ENCODE assay signal across 8 cellular contexts in the genomic region with DNA sequence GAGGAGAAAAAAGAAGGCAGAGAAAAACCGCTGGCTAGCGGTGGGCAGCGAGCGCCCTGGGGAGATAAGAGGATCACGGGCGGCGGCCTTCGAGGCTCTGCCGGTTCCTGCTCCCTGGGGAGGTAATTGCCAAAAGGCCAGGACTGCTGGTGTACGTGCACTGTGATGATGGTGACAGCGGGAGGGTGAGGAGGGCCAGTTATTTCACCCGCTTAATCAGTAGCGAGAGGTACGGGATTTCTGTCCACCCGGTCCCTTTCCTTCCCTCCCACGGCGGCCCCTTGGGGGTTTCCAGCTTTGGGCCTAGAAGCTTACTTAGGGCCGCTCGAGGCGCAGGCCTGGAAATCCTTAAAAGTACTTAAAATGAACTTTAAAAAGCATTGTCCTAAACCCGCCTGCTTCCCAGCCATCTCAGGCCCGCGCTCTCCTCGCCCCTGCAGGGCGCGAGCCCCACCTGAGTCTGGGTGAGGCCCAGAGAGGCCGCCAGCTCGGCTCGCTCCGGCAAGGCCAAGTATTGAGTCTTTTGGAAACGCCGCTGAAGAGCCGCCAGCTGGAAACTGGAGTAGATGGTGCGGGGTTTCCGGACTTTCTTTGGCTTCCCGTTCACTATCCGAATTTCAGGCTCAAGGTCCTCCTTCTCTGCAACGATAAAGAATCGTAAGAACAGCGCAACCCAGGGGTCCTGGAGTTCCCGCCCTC. TPM values are rescaled to one million over a fixed set of nuclear protein-coding genes. Genes with fewer than 3 reads are reported as not detected.
A peak's percentile ranks its signal among the peaks of the same experiment; 100 is the strongest.
DNase-seq lines count a peak whose midpoint lies in the region; ATAC-seq and TF ChIP-seq lines count a peak whose summit lies in the region.

No MANE protein-coding gene starts in this region.

- DNase-seq in activated naive CD4-positive, alpha-beta T cell (lab: John Stamatoyannopoulos, UW): no peak
- DNase-seq in Peyer's patch (peak in 1 of 3 donors; percentile 50), erythroblast (lab: John Stamatoyannopoulos, UW) (peak; percentile 36 to 51), stomach (no peak), activated gamma-delta T cell treated with Interleukin-2 at 50 U/mL for 16 hours (no peak)
- peak; percentile 21 to 25 for DNase-seq in stimulated activated naive CD8-positive, alpha-beta T cell treated with anti-CD3 and anti-CD28 coated beads, Interleukin-15, amount 100 ng/mL, for 72 hours
- no peak for DNase-seq in activated CD4-positive, alpha-beta T cell treated with anti-CD3 and anti-CD28 coated beads for 1 hour

- peaks cover 0 to 76% of the 10 kb centered on the region in 2 donors for H3K27me3 ChIP-seq in Peyer's patch
- H3K27me3 ChIP-seq in stomach: peaks cover 70 to 100% (median 100%) of the 10 kb centered on the region in 3 donors

- H3K4me3 ChIP-seq in Peyer's patch: peak overlapping the region in 3 of 4 donors; percentile 48 to 58 (median 55)
- H3K4me3 ChIP-seq in stomach: peak overlapping the region in 2 of 4 donors; percentile 56 to 60

- peaks cover 0 to 1% (median 0%) of the 10 kb centered on the region in 4 donors for H3K9me3 ChIP-seq in Peyer's patch
- H3K9me3 ChIP-seq in stomach: no peaks in the 10 kb centered on the region

- H3K27ac Mint-ChIP-seq in activated naive CD4-positive, alpha-beta T cell treated with anti-CD3 and anti-CD28 coated beads, Interleukin-2, amount 50 U/mL, for 24 hours: peak overlapping the region; percentile 63
- H3K27ac Mint-ChIP-seq in stimulated activated naive CD8-positive, alpha-beta T cell treated with anti-CD3 and anti-CD28 coated beads, Interleukin-15, amount 100 ng/mL, for 72 hours: no peak overlapping the region

- peaks cover 0 to 71% (median 31%) of the 10 kb centered on the region in 4 donors for H3K4me1 ChIP-seq in Peyer's patch
- peaks cover 66 to 86% (median 72%) of the 10 kb centered on the region in 4 donors for H3K4me1 ChIP-seq in stomach

- TF ChIP-seq EP300 in stomach (IDR thresholded peaks at IDR 0.05): no peak

- 6 to 12% (median 7%) methylated on average over 32 to 41 of the region's 41 CpGs for WGBS in stomach, 5 donors

- no peak for ATAC-seq in stimulated activated naive CD8-positive, alpha-beta T cell treated with anti-CD3 and anti-CD28 coated beads, Interleukin-15, amount 100 ng/mL, for 72 hours

- TF ChIP-seq CTCF in Peyer's patch (IDR thresholded peaks at IDR 0.05) (no peak), stomach (IDR thresholded peaks at IDR 0.05) (no peak)

- TF ChIP-seq POLR2A in Peyer's patch (IDR thresholded peaks at IDR 0.05) (no peak), erythroblast (IDR thresholded peaks at IDR 0.05; ENCODE audit: low read length) (no peak), stomach (IDR thresholded peaks at IDR 0.05) (no peak)

- peaks cover 2% of the 10 kb centered on the region for H3K36me3 Mint-ChIP-seq in activated naive CD4-positive, alpha-beta T cell treated with anti-CD3 and anti-CD28 coated beads, Interleukin-2, amount 50 U/mL, for 24 hours

- H3K4me3 Mint-ChIP-seq in activated naive CD4-positive, alpha-beta T cell treated with anti-CD3 and anti-CD28 coated beads, Interleukin-2, amount 50 U/mL, for 24 hours: peak overlapping the region; percentile 83
- peak overlapping the region; percentile 86 to 90 for H3K4me3 Mint-ChIP-seq in stimulated activated naive CD8-positive, alpha-beta T cell treated with anti-CD3 and anti-CD28 coated beads, Interleukin-15, amount 100 ng/mL, for 72 hours

- no peaks in the 10 kb centered on the region for H3K9me3 Mint-ChIP-seq in activated naive CD4-positive, alpha-beta T cell treated with anti-CD3 and anti-CD28 coated beads, Interleukin-2, amount 50 U/mL, for 24 hours
- H3K9me3 Mint-ChIP-seq in stimulated activated naive CD8-positive, alpha-beta T cell treated with anti-CD3 and anti-CD28 coated beads, Interleukin-15, amount 100 ng/mL, for 72 hours: no peaks in the 10 kb centered on the region

- intact Hi-C loops in stomach (cut with DNase I; ENCODE audit: low total_unique reads): loop anchor here (10.0 kb wide), 2 partner anchors 286 to 396 kb away; no protein-coding TSS in a partner anchor

- H3K27me3 Mint-ChIP-seq in activated naive CD4-positive, alpha-beta T cell treated with anti-CD3 and anti-CD28 coated beads, Interleukin-2, amount 50 U/mL, for 24 hours: peaks cover 52% of the 10 kb centered on the region
- H3K27me3 Mint-ChIP-seq in stimulated activated naive CD8-positive, alpha-beta T cell treated with anti-CD3 and anti-CD28 coated beads, Interleukin-15, amount 100 ng/mL, for 72 hours: peaks cover 96% of the 10 kb centered on the region

- H3K4me1 Mint-ChIP-seq in activated naive CD4-positive, alpha-beta T cell treated with anti-CD3 and anti-CD28 coated beads, Interleukin-2, amount 50 U/mL, for 24 hours: peaks cover 61% of the 10 kb centered on the region
- H3K4me1 Mint-ChIP-seq in stimulated activated naive CD8-positive, alpha-beta T cell treated with anti-CD3 and anti-CD28 coated beads, Interleukin-15, amount 100 ng/mL, for 72 hours: peaks cover 86% of the 10 kb centered on the region

- H3K36me3 ChIP-seq in Peyer's patch: no peaks in the 10 kb centered on the region
- no peaks in the 10 kb centered on the region for H3K36me3 ChIP-seq in stomach

- no peak overlapping the region for H3K27ac ChIP-seq in Peyer's patch
- H3K27ac ChIP-seq in stomach: no peak overlapping the region

RNA-seq across cellular contexts. Expression of a gene that starts 1.5 kb away (rescaled TPM):
- total RNA-seq in Peyer's patch (not detected), stomach (not detected)
- polyA plus RNA-seq in stomach: under 1 TPM in 1 of 3 donors, not detected in 2; 0.03 TPM

RNA-seq across cellular contexts. Expression of a gene that starts 15.8 kb away (rescaled TPM):
- total RNA-seq in Peyer's patch: not detected
- total RNA-seq in stomach: 1 to 10 TPM in 1 of 5 donors, not detected in 4; 1.1 TPM
- under 1 TPM in 1 of 3 donors, not detected in 2; 0.25 TPM for polyA plus RNA-seq in stomach

Comparison
In these comparisons a context has a peak if more than half of its experiments do, and no peak if none do; other contexts are left out.
1. DNase-seq: peak in erythroblast (2 of 2) and stimulated activated naive CD8-positive, alpha-beta T cell treated with anti-CD3 and anti-CD28 coated beads, Interleukin-15, amount 100 ng/mL, for 72 hours (2 of 2); none in activated naive CD4-positive, alpha-beta T cell (0 of 4), stomach (single experiment), activated gamma-delta T cell treated with Interleukin-2 at 50 U/mL for 16 hours (single experiment) and activated CD4-positive, alpha-beta T cell treated with anti-CD3 and anti-CD28 coated beads for 1 hour (single experiment).